ENCODE assay signal across 7 cellular contexts in genomic region chr4:23934915-23935314, GRCh38. TPM values are rescaled to one million over a fixed set of nuclear protein-coding genes. Genes with fewer than 3 reads are reported as not detected.
DNase-seq lines count a peak whose midpoint lies in the region; TF ChIP-seq lines count a peak whose summit lies in the region.

No MANE protein-coding gene starts in this region.

- TF ChIP-seq RAD21 in Ishikawa (IDR thresholded peaks at IDR 0.05; ENCODE audit: low read depth) = peak; percentile 60

- H3K4me1 Mint-ChIP-seq in glutamatergic neuron (ENCODE audit: low read depth, unreplicated experiment) = peaks cover 17% of the 10 kb centered on the region

- H3K36me3 Mint-ChIP-seq in glutamatergic neuron (ENCODE audit: unreplicated experiment) = no peaks in the 10 kb centered on the region

- peak; percentile 94 for TF ChIP-seq EP300 in Ishikawa (IDR thresholded peaks at IDR 0.05; ENCODE audit: borderline replicate concordance)

- H3K27ac Mint-ChIP-seq in glutamatergic neuron (ENCODE audit: unreplicated experiment) = no peak overlapping the region

- H3K9me3 Mint-ChIP-seq in glutamatergic neuron (ENCODE audit: unreplicated experiment) = no peaks in the 10 kb centered on the region

- no peaks in the 10 kb centered on the region for H3K27me3 Mint-ChIP-seq in glutamatergic neuron (ENCODE audit: unreplicated experiment)

- H3K4me3 Mint-ChIP-seq in glutamatergic neuron (ENCODE audit: unreplicated experiment) = no peak overlapping the region

- DNase-seq in cardiac fibroblast (ENCODE audit: low read depth in 2 of 2) (peak; percentile 77 to 98), kidney tubule cell (ENCODE audit: low spot score) (peak; percentile 90), ureter (ENCODE audit: low spot score) (peak; percentile 78), glutamatergic neuron (no peak)
- no peak for DNase-seq in activated CD8-positive, alpha-beta memory T cell treated with anti-CD3 and anti-CD28 coated beads, Interleukin-2, amount 50 U/mL, for 4 hours
- DNase-seq in activated CD8-positive, alpha-beta memory T cell treated with anti-CD3 and anti-CD28 coated beads, Interleukin-2, amount 50 U/mL, for 48 hours = no peak

- TF ChIP-seq CTCF in cardiac fibroblast (IDR thresholded peaks at IDR 0.05; ENCODE audit: low read depth, low read length) (no peak), glutamatergic neuron (IDR thresholded peaks at IDR 0.05; ENCODE audit: partially characterized antibody, unreplicated experiment) (no peak)

- no peak overlapping the region for H3K4me3 ChIP-seq in cardiac fibroblast (replicated peaks in 1 of 2; ENCODE audit: low read depth in 2 of 2, low read length in 2 of 2)

TF ChIP-seq in Ishikawa, 13 proteins besides CTCF, POLR2A, EP300 and RAD21:
- 0 out of 2 replicates have a peak, but pooled peaks have one; percentile 40 for TF ChIP-seq USF1 (IDR thresholded peaks at IDR 0.05)
- TF ChIP-seq YY1 (IDR thresholded peaks at IDR 0.05; ENCODE audit: low read depth) = no peak
- peak; percentile 90 for TF ChIP-seq TCF12 (IDR thresholded peaks at IDR 0.05; ENCODE audit: low read depth)
- no peak for TF ChIP-seq CREB1 (IDR thresholded peaks at IDR 0.05; ENCODE audit: low read depth)
- TF ChIP-seq REST (IDR thresholded peaks at IDR 0.05; ENCODE audit: low read depth) = no peak
- TF ChIP-seq TEAD4 (IDR thresholded peaks at IDR 0.05) = peak; percentile 99
- TF ChIP-seq NFIC (IDR thresholded peaks at IDR 0.05) = peak; percentile 93
- no peak for TF ChIP-seq TAF1 (IDR thresholded peaks at IDR 0.05; ENCODE audit: low read depth)
- peak; percentile 88 for TF ChIP-seq MAX (IDR thresholded peaks at IDR 0.05)
- TF ChIP-seq CEBPB (IDR thresholded peaks at IDR 0.05) = peak; percentile 94
- TF ChIP-seq EGR1 (IDR thresholded peaks at IDR 0.05) = no peak
- TF ChIP-seq FOXM1 (IDR thresholded peaks at IDR 0.05; ENCODE audit: borderline replicate concordance, low read depth) = peak; percentile 38; the same call in 1 of the 2 replicates
- TF ChIP-seq ZBTB7A (IDR thresholded peaks at IDR 0.05; ENCODE audit: low read depth) = no peak

RNA-seq across cellular contexts. Expression of gene PPARGC1A, which starts 45.1 kb away (rescaled TPM):
- total RNA-seq in ureter = 13.3 TPM
- 13.4 TPM for total RNA-seq in glutamatergic neuron (ENCODE audit: unreplicated experiment)

Comparison
In these comparisons a context has a peak if more than half of its experiments do, and no peak if none do; other contexts are left out.
1. DNase-seq: peak in cardiac fibroblast (2 of 2), kidney tubule cell (single experiment) and ureter (single experiment); none in glutamatergic neuron (single experiment), activated CD8-positive, alpha-beta memory T cell treated with anti-CD3 and anti-CD28 coated beads, Interleukin-2, amount 50 U/mL, for 4 hours (single experiment) and activated CD8-positive, alpha-beta memory T cell treated with anti-CD3 and anti-CD28 coated beads, Interleukin-2, amount 50 U/mL, for 48 hours (single experiment).